In the genomic region with DNA sequence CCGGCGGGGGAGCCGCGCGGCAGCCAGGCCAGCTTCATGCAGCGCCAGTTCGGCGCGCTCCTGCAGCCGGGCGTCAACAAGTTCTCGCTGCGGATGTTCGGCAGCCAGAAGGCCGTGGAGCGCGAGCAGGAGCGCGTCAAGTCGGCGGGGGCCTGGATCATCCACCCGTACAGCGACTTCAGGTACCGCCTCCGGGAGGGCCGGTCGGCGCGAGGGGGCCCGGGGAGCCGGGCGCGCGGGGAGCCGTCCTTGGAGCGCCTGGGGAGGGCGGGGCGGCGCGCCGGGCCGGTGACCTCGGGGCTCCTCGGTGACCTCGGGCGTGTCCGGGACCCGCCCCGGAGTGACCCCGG, we compare ENCODE assay signal across 9 cellular contexts. TPM values are rescaled to one million over a fixed set of nuclear protein-coding genes. Genes with fewer than 3 reads are reported as not detected.
A peak's percentile ranks its signal among the peaks of the same experiment; 100 is the strongest.
DNase-seq lines count a peak whose midpoint lies in the region; ATAC-seq and TF ChIP-seq lines count a peak whose summit lies in the region.
"Had no signal": no experiment of that assay in that cellular context is flagged by ENCODE, and none has a peak within 500 bp of the region (broad histone marks: within the 10 kb centered on the region; RNA-seq: fewer than 3 reads in every experiment).

No MANE protein-coding gene starts in this region.

- TF ChIP-seq CTCF in WERI-Rb-1 (IDR thresholded peaks at IDR 0.05; ENCODE audit: low read depth, low read length) (no peak), endodermal cell (conservative IDR thresholded peaks at IDR 0.05) (no peak)

- peak; percentile 55 for DNase-seq in activated T-cell treated with anti-CD3 and anti-CD28 coated beads, Interleukin-2, amount 50 U/mL, for 1 hour
- DNase-seq in activated T-cell treated with anti-CD3 and anti-CD28 coated beads for 4 hours (no peak), WERI-Rb-1 (no peak), endodermal cell (peak; percentile 74), substantia nigra (lab: John Stamatoyannopoulos, UW) (peak in 1 of 49 donors; percentile 73), T-helper 9 cell (no peak), MV-4-11 (lab: John Stamatoyannopoulos, UW) (no peak)

- H3K4me3 Mint-ChIP-seq in endodermal cell: no peak overlapping the region

- H3K27ac ChIP-seq in WERI-Rb-1 (no peak overlapping the region), endodermal cell (ENCODE audit: low read depth, low read length) (no peak overlapping the region), substantia nigra (ENCODE audit: low read depth, low read length, poor library complexity, severe bottlenecking) (peak overlapping the region; percentile 77)

- H3K4me1 Mint-ChIP-seq in endodermal cell: no peaks in the 10 kb centered on the region

- H3K27me3 Mint-ChIP-seq in endodermal cell (ENCODE audit: insufficient read depth): peaks cover 49% of the 10 kb centered on the region

- H3K9ac ChIP-seq in endodermal cell (ENCODE audit: extremely low read depth, low read length, poor library complexity, severe bottlenecking): no peak overlapping the region

- H3K4me1 ChIP-seq in endodermal cell (ENCODE audit: control insufficient read depth, insufficient read depth, low read length): no peaks in the 10 kb centered on the region

- no peaks in the 10 kb centered on the region for H3K9me3 ChIP-seq in WERI-Rb-1 (ENCODE audit: severe bottlenecking)
- H3K9me3 ChIP-seq in endodermal cell (ENCODE audit: control insufficient read depth, low read length): no peaks in the 10 kb centered on the region

- peaks cover 51% of the 10 kb centered on the region for H3K27me3 ChIP-seq in WERI-Rb-1 (ENCODE audit: insufficient read depth, low read depth, severe bottlenecking)
- H3K27me3 ChIP-seq in endodermal cell (ENCODE audit: control insufficient read depth, insufficient read depth, low read length, poor library complexity, severe bottlenecking): peaks cover 58% of the 10 kb centered on the region

- 1 to 3% methylated on average over 12 to 50 of the region's 50 CpGs for WGBS in endodermal cell (ENCODE audit: insufficient coverage in 1 of 2, insufficient read length in 1 of 2), 2 experiments

- H3K36me3 Mint-ChIP-seq in endodermal cell (ENCODE audit: low read depth): no peaks in the 10 kb centered on the region

- H3K4me3 ChIP-seq in WERI-Rb-1 (ENCODE audit: low read depth, low read length) (peak overlapping the region; percentile 30), endodermal cell (ENCODE audit: low read length) (no peak overlapping the region)

- H3K9me3 Mint-ChIP-seq in endodermal cell: no peaks in the 10 kb centered on the region

- H3K36me3 ChIP-seq in WERI-Rb-1 (no peaks in the 10 kb centered on the region), endodermal cell (ENCODE audit: control insufficient read depth, insufficient read depth, low read length) (no peaks in the 10 kb centered on the region)

- ATAC-seq in GM19328 (IDR thresholded peaks at IDR 0.05; ENCODE audit: unreplicated experiment): no peak

- H3K27ac Mint-ChIP-seq in endodermal cell: no peak overlapping the region

RNA-seq across cellular contexts. Expression of gene HCN2, which starts 0.7 kb away (rescaled TPM):
- under 1 TPM; 0.15 to 0.75 TPM for total RNA-seq in endodermal cell
- polyA plus RNA-seq in endodermal cell (2013, experiment 1 of 2): 1.2 TPM
- polyA plus RNA-seq in endodermal cell (2013, experiment 2 of 2): 0.79 TPM

RNA-seq across cellular contexts. Expression of gene BSG, which starts 18.0 kb away (rescaled TPM):
- 100 to 1,000 TPM; 808 to 833 TPM for total RNA-seq in endodermal cell
- polyA plus RNA-seq in endodermal cell (2013, experiment 1 of 2): 629 TPM
- polyA plus RNA-seq in endodermal cell (2013, experiment 2 of 2): 588 TPM

RNA-seq across cellular contexts. Expression of gene POLRMT, which starts 43.0 kb away (rescaled TPM):
- total RNA-seq in endodermal cell: 10 to 100 TPM; 76.6 to 86.4 TPM
- 58.5 TPM for polyA plus RNA-seq in endodermal cell (2013, experiment 1 of 2)
- polyA plus RNA-seq in endodermal cell (2013, experiment 2 of 2): 53.7 TPM

RNA-seq across cellular contexts. Expression of gene GZMM, which starts 46.5 kb away (rescaled TPM):
- total RNA-seq in endodermal cell: under 1 TPM in 1 of 2 donors, not detected in 1; 0.51 TPM
- not detected for polyA plus RNA-seq in endodermal cell (2013, experiment 1 of 2)
- not detected for polyA plus RNA-seq in endodermal cell (2013, experiment 2 of 2)
- total RNA-seq: kidney epithelial cell had no signal

RNA-seq across cellular contexts. Expression of gene FGF22, which starts 49.3 kb away (rescaled TPM):
- under 1 TPM; 0.81 to 0.82 TPM for total RNA-seq in endodermal cell
- 0.21 TPM for polyA plus RNA-seq in endodermal cell (2013, experiment 1 of 2)
- not detected for polyA plus RNA-seq in endodermal cell (2013, experiment 2 of 2)
- total RNA-seq: kidney epithelial cell had no signal

Comparison
In these comparisons a context has a peak if more than half of its experiments do, and no peak if none do; other contexts are left out.
1. DNase-seq: peak in activated T-cell treated with anti-CD3 and anti-CD28 coated beads, Interleukin-2, amount 50 U/mL, for 1 hour (single experiment) and endodermal cell (single experiment); none in activated T-cell treated with anti-CD3 and anti-CD28 coated beads for 4 hours (single experiment), WERI-Rb-1 (single experiment), T-helper 9 cell (single experiment) and MV-4-11 (single experiment).